Comparison of ENCODE assay signal across 11 cellular contexts in the genomic region with DNA sequence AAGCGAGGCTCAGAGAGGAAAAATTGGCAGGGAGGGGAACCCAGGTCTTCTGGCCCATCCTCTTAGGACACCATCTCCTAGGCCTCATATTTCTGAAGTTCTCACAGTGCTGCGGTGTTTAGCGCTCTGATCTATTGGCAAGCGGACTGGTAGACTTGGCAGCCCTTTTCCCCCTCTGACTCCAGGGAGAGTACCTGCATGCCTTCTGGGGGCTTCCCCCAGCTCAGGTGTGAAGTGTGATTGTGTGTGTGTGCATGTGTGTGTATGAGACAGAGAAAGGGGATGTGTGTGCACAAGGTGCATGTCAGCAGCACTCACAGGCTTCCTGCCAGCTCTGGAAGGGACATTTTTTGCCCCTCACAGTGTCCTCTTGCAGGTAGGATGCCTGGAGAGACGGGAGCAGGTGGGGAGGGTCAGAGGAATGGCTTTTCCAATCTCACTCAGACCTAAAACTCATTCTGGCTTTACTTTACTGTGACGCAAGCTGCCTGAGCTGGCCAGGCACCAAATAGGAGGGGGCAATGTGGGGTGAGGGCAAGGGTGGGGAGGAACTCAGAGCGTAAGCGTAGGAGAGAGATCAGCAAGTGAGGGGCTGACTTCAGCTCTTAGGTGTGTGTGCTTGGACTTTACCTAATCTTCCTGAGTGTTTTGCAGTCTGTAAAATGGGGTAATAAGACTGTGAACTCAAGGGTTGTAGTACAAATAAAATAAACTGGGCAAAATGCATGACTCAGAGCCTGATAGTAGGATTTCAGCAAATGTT. TPM values are rescaled to one million over a fixed set of nuclear protein-coding genes. Genes with fewer than 3 reads are reported as not detected.
DNase-seq lines count a peak whose midpoint lies in the region; TF ChIP-seq lines count a peak whose summit lies in the region.
"Had no signal": no experiment of that assay in that cellular context is flagged by ENCODE, and none has a peak within 500 bp of the region (broad histone marks: within the 10 kb centered on the region; RNA-seq: fewer than 3 reads in every experiment).

No MANE protein-coding gene starts in this region.

- no peaks in the 10 kb centered on the region for H3K9me3 Mint-ChIP-seq in progenitor cell of endocrine pancreas (ENCODE audit: low read depth)

- no peak overlapping the region for H3K4me3 Mint-ChIP-seq in progenitor cell of endocrine pancreas (ENCODE audit: low read depth)

- H3K36me3 Mint-ChIP-seq in progenitor cell of endocrine pancreas (ENCODE audit: insufficient read depth), result peaks cover 6% of the 10 kb centered on the region

- peaks cover 35% of the 10 kb centered on the region for H3K4me1 Mint-ChIP-seq in progenitor cell of endocrine pancreas (ENCODE audit: low read depth)

- H3K27me3 Mint-ChIP-seq in progenitor cell of endocrine pancreas, result no peaks in the 10 kb centered on the region

- TF ChIP-seq CTCF in progenitor cell of endocrine pancreas (IDR thresholded peaks at IDR 0.05; ENCODE audit: unreplicated experiment), result no peak

- DNase-seq in NCI-H226, result peak; percentile 45
- DNase-seq in dedifferentiated amniotic fluid mesenchymal stem cell (ENCODE audit: extremely low spot score), result peak; percentile 4
- DNase-seq in progenitor cell of endocrine pancreas (ENCODE audit: low spot score, unreplicated experiment), result no peak
- no peak for DNase-seq in Kasumi-1 (lab: John Stamatoyannopoulos, UW)
- DNase-seq in occipital lobe (lab: John Stamatoyannopoulos, UW), result no peak
- DNase-seq: activated CD4-positive, alpha-beta T cell treated with anti-CD3 and anti-CD28 coated beads, Interleukin-2, amount 50 U/mL, for 4 hours; anterior cingulate cortex; DMS79 treated with DMSO at 0.1 percent for 48 hours; NCI-H345; right cardiac atrium; SJCRH30 had no signal

- peak overlapping the region; percentile 81 for H3K27ac Mint-ChIP-seq in progenitor cell of endocrine pancreas

RNA-seq across cellular contexts. Expression of gene IL17RE, which starts 4.0 kb away (rescaled TPM):
- total RNA-seq in progenitor cell of endocrine pancreas (4.9 and 7.0 TPM in 2 replicates), occipital lobe (not detected)

RNA-seq across cellular contexts. Expression of gene JAGN1, which starts 8.2 kb away (rescaled TPM):
- total RNA-seq in progenitor cell of endocrine pancreas, result 30.5 and 33.0 TPM in 2 replicates
- 17.8 TPM for total RNA-seq in occipital lobe

RNA-seq across cellular contexts. Expression of gene IL17RC, which starts 18.2 kb away (rescaled TPM):
- total RNA-seq in progenitor cell of endocrine pancreas (13.4 and 17.1 TPM in 2 replicates), occipital lobe (4.5 TPM)

RNA-seq across cellular contexts. Expression of gene CIDEC, which starts 18.6 kb away (rescaled TPM):
- not detected in 2 replicates for total RNA-seq in progenitor cell of endocrine pancreas
- total RNA-seq in occipital lobe, result not detected
- total RNA-seq: SJCRH30 had no signal

RNA-seq across cellular contexts. Expression of gene CRELD1, which starts 35.0 kb away (rescaled TPM):
- total RNA-seq in progenitor cell of endocrine pancreas (57.1 and 60.3 TPM in 2 replicates), occipital lobe (17.5 TPM)

Comparison
In these comparisons a context has a peak if more than half of its experiments do, and no peak if none do; other contexts are left out.
1. DNase-seq: peak in NCI-H226 (single experiment) and dedifferentiated amniotic fluid mesenchymal stem cell (single experiment); none in progenitor cell of endocrine pancreas (single experiment), Kasumi-1 (0 of 2) and occipital lobe (single experiment).